Comparison of ENCODE assay signal across 12 cellular contexts in the genomic region with DNA sequence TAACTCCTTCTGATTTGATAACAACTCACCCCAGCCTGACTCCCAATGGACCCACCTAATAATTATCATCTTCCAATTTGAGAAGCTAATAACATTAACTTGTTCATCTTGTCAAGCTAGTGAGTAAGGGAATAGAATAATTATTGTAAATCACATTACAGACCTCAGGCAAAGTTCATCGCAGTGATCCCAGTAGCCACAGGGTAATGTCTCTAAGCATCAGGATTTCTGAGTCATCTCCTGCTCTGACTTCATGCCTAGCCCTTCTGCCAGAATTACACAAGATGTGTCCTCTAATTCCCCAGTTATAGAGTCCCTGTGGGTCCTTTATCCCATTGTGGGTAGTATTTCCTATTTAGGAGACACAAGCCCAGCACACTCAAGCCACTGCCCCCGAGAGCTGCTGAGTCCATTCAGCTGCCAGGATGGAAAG.
DNase-seq lines count a peak whose midpoint lies in the region; ATAC-seq and TF ChIP-seq lines count a peak whose summit lies in the region.
"Had no signal": no experiment of that assay in that cellular context is flagged by ENCODE, and none has a peak within 500 bp of the region (broad histone marks: within the 10 kb centered on the region; RNA-seq: fewer than 3 reads in every experiment).

No MANE protein-coding gene starts in this region.

- peak overlapping the region; percentile 36 to 40 for H3K27ac ChIP-seq in thoracic aorta
- H3K27ac ChIP-seq: lower lobe of right lung, ovary had no signal

- 43 to 45% methylated on average over 2 of the region's 2 CpGs for WGBS in lower leg skin, 2 donors

- no peak for TF ChIP-seq POLR2A in lower leg skin (IDR thresholded peaks at IDR 0.05)

- H3K9me3 ChIP-seq in thoracic aorta, result no peaks in the 10 kb centered on the region
- H3K9me3 ChIP-seq: lower lobe of right lung, ovary had no signal

- H3K4me1 ChIP-seq in thoracic aorta (ENCODE audit: control insufficient read depth in 1 of 2, low read depth in 2 of 2), result peaks cover 9 to 66% of the 10 kb centered on the region in 2 donors
- H3K4me1 ChIP-seq: lower lobe of right lung had no signal

- no peak for TF ChIP-seq CTCF in HFF-Myc (IDR thresholded peaks at IDR 0.05; ENCODE audit: low read depth, low read length, missing control alignments)
- TF ChIP-seq CTCF in thoracic aorta (IDR thresholded peaks at IDR 0.05), result no peak
- no peak for TF ChIP-seq CTCF in lower leg skin (IDR thresholded peaks at IDR 0.05)

- ATAC-seq in thoracic aorta (ENCODE audit: insufficient number of reproducible peaks, low FRiP score, low read depth), result no peak
- ATAC-seq in GM21423 (IDR thresholded peaks at IDR 0.05; ENCODE audit: unreplicated experiment), result no peak
- ATAC-seq: activated CD8-positive, alpha-beta T cell treated with anti-CD3 and anti-CD28 coated beads for 36 hours; lower lobe of right lung had no signal

- intact Hi-C loops in lower leg skin (cut with DNase I; ENCODE audit: low total_unique reads), result no loop called here

- peak; percentile 36 for DNase-seq in HFF-Myc (ENCODE audit: extremely low read depth, low read depth)
- peak; percentile 36 for DNase-seq in T1000 (lab: John Stamatoyannopoulos, UW)
- peak; percentile 43 for DNase-seq in fibroblast of the conjunctiva (ENCODE audit: low read depth)
- no peak for DNase-seq in thoracic aorta (ENCODE audit: low spot score)
- no peak for DNase-seq in lower leg skin (ENCODE audit: low spot score in 2 of 2)
- no peak for DNase-seq in NCI-H2171 treated with DMSO at 0.1 percent for 48 hours (lab: John Stamatoyannopoulos, UW)
- DNase-seq: activated CD8-positive, alpha-beta T cell treated with anti-CD3 and anti-CD28 coated beads for 36 hours; activated gamma-delta T cell treated with Interleukin-2 at 50 U/mL for 16 hours; GOT3; lower lobe of right lung; ovary had no signal

- H3K27me3 ChIP-seq in thoracic aorta (replicated peaks; ENCODE audit: insufficient read depth), result no peaks in the 10 kb centered on the region
- H3K27me3 ChIP-seq: ovary had no signal

- H3K4me3 ChIP-seq in HFF-Myc (replicated peaks; ENCODE audit: low read depth, low read length) (no peak overlapping the region), thoracic aorta (no peak overlapping the region), lower leg skin (ENCODE audit: low read depth, poor library complexity, severe bottlenecking) (no peak overlapping the region)
- H3K4me3 ChIP-seq: lower lobe of right lung, ovary had no signal

- no peaks in the 10 kb centered on the region for H3K36me3 ChIP-seq in thoracic aorta
- H3K36me3 ChIP-seq: lower lobe of right lung, ovary had no signal

Comparison
In these comparisons a context has a peak if more than half of its experiments do, and no peak if none do; other contexts are left out.
1. DNase-seq: peak in HFF-Myc (single experiment), T1000 (single experiment) and fibroblast of the conjunctiva (single experiment); none in thoracic aorta (single experiment), lower leg skin (0 of 2) and NCI-H2171 treated with DMSO at 0.1 percent for 48 hours (single experiment).